Comparison of ENCODE assay signal across 13 cellular contexts in genomic region chr7:75943864-75944263, GRCh38. TPM values are rescaled to one million over a fixed set of nuclear protein-coding genes. Genes with fewer than 3 reads are reported as not detected.
DNase-seq lines count a peak whose midpoint lies in the region; ATAC-seq, FAIRE-seq and TF ChIP-seq lines count a peak whose summit lies in the region.
"Had no signal": no experiment of that assay in that cellular context is flagged by ENCODE, and none has a peak within 500 bp of the region (broad histone marks: within the 10 kb centered on the region; RNA-seq: fewer than 3 reads in every experiment).

No MANE protein-coding gene starts in this region.

- no peak for TF ChIP-seq POLR2A in HCT116 (IDR thresholded peaks at IDR 0.05; ENCODE audit: borderline replicate concordance, extremely low read depth, insufficient read depth, insufficient read length)
- no peak for TF ChIP-seq POLR2A in transverse colon (IDR thresholded peaks at IDR 0.05)

- no peak overlapping the region for H2AK5ac ChIP-seq in mesendoderm (ENCODE audit: low read length)

- DNase-seq in HCT116 (ENCODE audit: low read depth, low spot score) (peak; percentile 73), RWPE1 (ENCODE audit: low spot score) (peak; percentile 92), foreskin keratinocyte (peak; percentile 74 to 87), transverse colon (peak; percentile 41), frontal cortex (ENCODE audit: low spot score in 2 of 2) (no peak), mesendoderm (no peak)
- DNase-seq: activated CD4-positive, CD25-positive, alpha-beta regulatory T cell treated with anti-CD3 and anti-CD28 coated beads, Interleukin-2, amount 50 U/mL, for 72 hours; activated T-cell treated with anti-CD3 and anti-CD28 coated beads, Interleukin-2, amount 50 U/mL, for 48 hours; effector CD8-positive, alpha-beta T cell; heart left ventricle had no signal

- H2BK120ac ChIP-seq in mesendoderm (ENCODE audit: low read depth, low read length): no peak overlapping the region

- H3K79me2 ChIP-seq in HCT116 (ENCODE audit: insufficient read depth, low read length) (peaks cover 3% of the 10 kb centered on the region), mesendoderm (ENCODE audit: control insufficient read depth, insufficient read depth, low read length) (no peaks in the 10 kb centered on the region)

- intact Hi-C loops in HCT116 (cut with micrococcal nuclease): no loop called here
- intact Hi-C loops in transverse colon (cut with DNase I; ENCODE audit: low total_unique reads): no loop called here

- H3K36me3 ChIP-seq in HCT116 (ENCODE audit: control insufficient read depth in 1 of 2, insufficient read depth in 2 of 2, low read length in 2 of 2): no peaks in the 10 kb centered on the region
- H3K36me3 ChIP-seq in transverse colon: no peaks in the 10 kb centered on the region
- H3K36me3 ChIP-seq in mesendoderm (ENCODE audit: control insufficient read depth, insufficient read depth, low read length): peaks cover 2% of the 10 kb centered on the region

- H2BK5ac ChIP-seq in mesendoderm (ENCODE audit: low read length): no peak overlapping the region

- CTCF ChIA-PET in HCT116 (lab: Charles Lee): interaction anchor here (0.9 kb wide), 1 partner anchor 32 kb away, joined by 3 read pairs; no protein-coding TSS in a partner anchor
- CTCF ChIA-PET in RWPE1 (lab: Yijun Ruan, JAX): no interaction called here

- H3K9me2 ChIP-seq in HCT116 (ENCODE audit: insufficient read depth): no peaks in the 10 kb centered on the region

- no peak overlapping the region for H2AFZ ChIP-seq in HCT116 (ENCODE audit: low read depth, low read length, poor library complexity, severe bottlenecking)

- H3K4ac ChIP-seq in mesendoderm (ENCODE audit: low read depth, low read length): no peak overlapping the region

- ATAC-seq in HCT116: peak; percentile 90
- peak; percentile 98 for ATAC-seq in foreskin keratinocyte
- no peak for ATAC-seq in GM18520 (IDR thresholded peaks at IDR 0.05; ENCODE audit: unreplicated experiment)
- ATAC-seq: heart left ventricle had no signal

- H4K5ac ChIP-seq in mesendoderm (ENCODE audit: low read length): no peak overlapping the region

- H3K18ac ChIP-seq in mesendoderm (ENCODE audit: low read length): no peak overlapping the region

- no peak overlapping the region for H3K23ac ChIP-seq in mesendoderm (ENCODE audit: low read length)

- 80 to 86% methylated on average over 3 to 6 of the region's 6 CpGs for WGBS in transverse colon (ENCODE audit: low coverage in 1 of 2), 2 donors
- WGBS in mesendoderm (ENCODE audit: extremely low coverage, insufficient coverage, low lambda C conversion rate): no CpG with 5 or more reads among the region's 6 CpGs

- POLR2A ChIA-PET in HCT116 (lab: Charles Lee) (no interaction called here), RWPE1 (lab: Yijun Ruan, JAX; ENCODE audit: low non-redundant PET) (interaction anchor here (0.6 to 1.8 kb wide), 2 partner anchors 28 to 30 kb away, joined by 3 to 5 read pairs; partner anchors contain the start of gene POR)

- H3K9ac ChIP-seq in HCT116 (ENCODE audit: low read length): peak overlapping the region; percentile 0; the same call in 1 of the 2 replicates
- no peak overlapping the region for H3K9ac ChIP-seq in mesendoderm (ENCODE audit: low read length)

- H3K27ac ChIP-seq in HCT116 (ENCODE audit: low read depth, low read length) (no peak overlapping the region), RWPE1 (peak overlapping the region; percentile 50), foreskin keratinocyte (peak overlapping the region; percentile 84), transverse colon (no peak overlapping the region), mesendoderm (ENCODE audit: low read depth, low read length) (no peak overlapping the region)
- H3K27ac ChIP-seq: ascending aorta, heart left ventricle had no signal

- no peak for TF ChIP-seq EP300 in transverse colon (IDR thresholded peaks at IDR 0.05; ENCODE audit: low read depth)

- peaks cover 12 to 25% of the 10 kb centered on the region in 2 experiments for H3K4me1 ChIP-seq in HCT116 (ENCODE audit: control insufficient read depth in 1 of 2, insufficient read depth in 2 of 2, low read length in 2 of 2)
- H3K4me1 ChIP-seq in foreskin keratinocyte: peaks cover 11% of the 10 kb centered on the region
- H3K4me1 ChIP-seq in transverse colon: peaks cover 0 to 7% (median 0%) of the 10 kb centered on the region in 4 donors
- H3K4me1 ChIP-seq in mesendoderm (ENCODE audit: control insufficient read depth, low read depth, low read length): no peaks in the 10 kb centered on the region
- H3K4me1 ChIP-seq: ascending aorta had no signal

- no peak; the same call in none of the 2 replicates for TF ChIP-seq RAD21 in HCT116 (IDR thresholded peaks at IDR 0.05; ENCODE audit: low read depth)

- TF ChIP-seq CTCF in HCT116 (IDR thresholded peaks at IDR 0.05 in 2 of 3, conservative IDR thresholded peaks at IDR 0.05 in 1 of 3; ENCODE audit: borderline replicate concordance in 1 of 3, insufficient read depth in 1 of 3, low read depth in 2 of 3, low read length in 2 of 3): no peak
- TF ChIP-seq CTCF in RWPE1 (conservative IDR thresholded peaks at IDR 0.05; ENCODE audit: low read depth): no peak
- peak; percentile 20 for TF ChIP-seq CTCF in foreskin keratinocyte (conservative IDR thresholded peaks at IDR 0.05)
- no peak for TF ChIP-seq CTCF in transverse colon (IDR thresholded peaks at IDR 0.05)

- no peak overlapping the region for H3K56ac ChIP-seq in mesendoderm (ENCODE audit: low read length)

- H4K20me1 ChIP-seq in HCT116 (ENCODE audit: insufficient read depth): no peaks in the 10 kb centered on the region

- FAIRE-seq in frontal cortex (lab: Jason Lieb, UNC): no peak

- H3K4me3 ChIP-seq in HCT116 (replicated peaks in 1 of 2; ENCODE audit: low read depth in 1 of 2, low read length in 2 of 2): no peak overlapping the region
- no peak overlapping the region for H3K4me3 ChIP-seq in transverse colon
- H3K4me3 ChIP-seq in mesendoderm (ENCODE audit: low read length): no peak overlapping the region
- H3K4me3 ChIP-seq: ascending aorta, heart left ventricle, lung had no signal

- H3K79me1 ChIP-seq in mesendoderm (ENCODE audit: low read length): peaks cover 8% of the 10 kb centered on the region

- H4K8ac ChIP-seq in mesendoderm (ENCODE audit: low read depth, low read length): no peak overlapping the region

- RAD21 ChIA-PET in HCT116 (lab: Charles Lee; ENCODE audit: low non-redundant PET in 1 of 2, low total read pairs in 2 of 2, uncharacterized antibody in 2 of 2, unreplicated experiment in 2 of 2): no interaction called here

- no peaks in the 10 kb centered on the region for H3K9me3 ChIP-seq in HCT116 (ENCODE audit: control insufficient read depth in 1 of 2, insufficient read depth in 1 of 2, low read depth in 1 of 2, low read length in 2 of 2)
- H3K9me3 ChIP-seq in transverse colon: no peaks in the 10 kb centered on the region
- H3K9me3 ChIP-seq: ascending aorta, heart left ventricle had no signal

- H3K27me3 ChIP-seq in HCT116 (ENCODE audit: insufficient read depth, low read length): no peaks in the 10 kb centered on the region
- no peaks in the 10 kb centered on the region for H3K27me3 ChIP-seq in foreskin keratinocyte
- no peaks in the 10 kb centered on the region for H3K27me3 ChIP-seq in transverse colon
- no peaks in the 10 kb centered on the region for H3K27me3 ChIP-seq in mesendoderm (ENCODE audit: insufficient read depth, low read length, poor library complexity)
- H3K27me3 ChIP-seq: ascending aorta, heart left ventricle had no signal

- in situ Hi-C loops in transverse colon (cut with MboI; ENCODE audit: low pct_ligation_motif_present in 1 of 4, low pct_unique_long_range_greater_than_20kb in 1 of 4, low sequenced_read_pairs in 3 of 4): no loop called here

- peak overlapping the region; percentile 27 for H3K4me2 ChIP-seq in HCT116 (ENCODE audit: low read length)
- H3K4me2 ChIP-seq in mesendoderm (ENCODE audit: low read length): no peak overlapping the region

- H2BK15ac ChIP-seq in mesendoderm (replicated peaks; ENCODE audit: low read depth): no peak overlapping the region

- BruUV-seq in HCT116 (replicated peaks; lab: Mats Ljungman, UMichigan): no TSS peak

TF ChIP-seq in HCT116, 20 proteins besides CTCF, POLR2A, EP300 and RAD21:
- TF ChIP-seq YY1 (IDR thresholded peaks at IDR 0.05; ENCODE audit: extremely low read depth, insufficient replicate concordance, low read depth, low read length): peak; percentile 53
- TF ChIP-seq MAX (IDR thresholded peaks at IDR 0.05): peak; percentile 99
- TF ChIP-seq CBX3 (IDR thresholded peaks at IDR 0.05; ENCODE audit: low read depth): peak; percentile 96
- peak; percentile 76 for TF ChIP-seq SP1 (IDR thresholded peaks at IDR 0.05; ENCODE audit: low read depth)
- TF ChIP-seq POLR2AphosphoS5 (IDR thresholded peaks at IDR 0.05; ENCODE audit: low read depth, low read length): peak; percentile 38; the same call in 1 of the 2 replicates
- no peak for TF ChIP-seq ATF3 (IDR thresholded peaks at IDR 0.05)
- peak; percentile 92 for TF ChIP-seq SIN3A (IDR thresholded peaks at IDR 0.05; ENCODE audit: low read depth)
- TF ChIP-seq EZH2 (IDR thresholded peaks at IDR 0.05): no peak
- no peak for TF ChIP-seq ZNF274 (IDR thresholded peaks at IDR 0.05; ENCODE audit: low read depth, low read length)
- peak; percentile 90 for TF ChIP-seq FOSL1 (IDR thresholded peaks at IDR 0.05; ENCODE audit: low read depth)
- peak; percentile 78 for TF ChIP-seq JUND (IDR thresholded peaks at IDR 0.05)

RNA-seq across cellular contexts. Expression of gene POR, which starts 28.9 kb away (rescaled TPM):
- 120 TPM for total RNA-seq in HCT116 (2021; ENCODE audit: unreplicated experiment)
- 90.7 and 111 TPM in 2 replicates for polyA plus RNA-seq in HCT116 (2012)
- total RNA-seq in foreskin keratinocyte: 44.7 and 45.4 TPM in 2 replicates
- 44.0 and 44.5 TPM in 2 replicates for polyA plus RNA-seq in foreskin keratinocyte
- total RNA-seq in transverse colon: 100 to 1,000 TPM in 3 of 4 donors, 10 to 100 TPM in 1; 95.9 to 200 (median 149) TPM
- 67.3 TPM for total RNA-seq in frontal cortex
- polyA plus RNA-seq in mesendoderm (2013, experiment 1 of 2): 61.3 TPM
- polyA plus RNA-seq in mesendoderm (2013, experiment 2 of 2): 59.2 TPM

RNA-seq across cellular contexts. Expression of gene TMEM120A, which starts 50.5 kb away (rescaled TPM):
- total RNA-seq in HCT116 (2021; ENCODE audit: unreplicated experiment) (25.9 TPM), foreskin keratinocyte (21.4 and 21.7 TPM in 2 replicates), transverse colon (100 to 1,000 TPM in 1 of 4 donors, 10 to 100 TPM in 3; 57.6 to 119 (median 92.0) TPM), frontal cortex (26.1 TPM)
- polyA plus RNA-seq in HCT116 (2012): 38.7 and 46.3 TPM in 2 replicates
- polyA plus RNA-seq in foreskin keratinocyte: 38.7 and 44.2 TPM in 2 replicates
- polyA plus RNA-seq in mesendoderm (2013, experiment 1 of 2): 8.8 TPM
- 10.0 TPM for polyA plus RNA-seq in mesendoderm (2013, experiment 2 of 2)

Comparison
In these comparisons a context has a peak if more than half of its experiments do, and no peak if none do; other contexts are left out.
1. DNase-seq: peak in HCT116 (single experiment), RWPE1 (single experiment), foreskin keratinocyte (2 of 2) and transverse colon (single experiment); none in frontal cortex (0 of 2) and mesendoderm (single experiment).
2. H3K27ac ChIP-seq: peak in RWPE1 (single experiment) and foreskin keratinocyte (single experiment); none in HCT116 (single experiment), transverse colon (0 of 4) and mesendoderm (single experiment).